1 cellular context compared by ENCODE assay signal in genomic region chr16:80176114-80176513, GRCh38.
TF ChIP-seq lines count a peak whose summit lies in the region.

No MANE protein-coding gene starts in this region.

TF ChIP-seq in GM23338, 12 proteins besides CTCF, POLR2A, EP300 and RAD21 (continued from another document):
- TF ChIP-seq ZNF462 (CRISPR knock-in tag; IDR thresholded peaks at IDR 0.05): no peak
- TF ChIP-seq EZH2 (IDR thresholded peaks at IDR 0.05; ENCODE audit: low read depth, unreplicated experiment): no peak
- no peak for TF ChIP-seq POLR2AphosphoS5 (IDR thresholded peaks at IDR 0.05; ENCODE audit: low read depth)
